Comparison of ENCODE assay signal across 23 cellular contexts in genomic region chr5:62371409-62371808, GRCh38.
"Had no signal": no experiment of that assay in that cellular context is flagged by ENCODE, and none has a peak within 500 bp of the region (broad histone marks: within the 10 kb centered on the region; RNA-seq: fewer than 3 reads in every experiment).

No MANE protein-coding gene starts in this region.

- H3K4me3 Mint-ChIP-seq: activated CD4-positive, alpha-beta T cell treated with anti-CD3 and anti-CD28 coated beads, Interleukin-2, amount 10 ng/mL, durations not matched to agents 24 days and 14 days; activated naive CD8-positive, alpha-beta T cell; stimulated activated naive CD8-positive, alpha-beta T cell treated with anti-CD3 and anti-CD28 coated beads, Interleukin-15, Interleukin-2, amounts not matched to agents 100 ng/mL and 50 ng/mL, for 24 hours had no signal

- H3K27me3 ChIP-seq: body of pancreas, sigmoid colon, suprapubic skin, transverse colon, uterus had no signal

- H3K9me3 Mint-ChIP-seq: activated CD4-positive, alpha-beta T cell treated with anti-CD3 and anti-CD28 coated beads, Interleukin-2, amount 10 ng/mL, durations not matched to agents 24 days and 14 days; stimulated activated naive CD8-positive, alpha-beta T cell treated with anti-CD3 and anti-CD28 coated beads, Interleukin-15, Interleukin-2, amounts not matched to agents 100 ng/mL and 50 ng/mL, for 24 hours had no signal

- FAIRE-seq: frontal cortex, kidney had no signal

- H3K27me3 Mint-ChIP-seq: activated CD4-positive, alpha-beta T cell treated with anti-CD3 and anti-CD28 coated beads, Interleukin-2, amount 10 ng/mL, durations not matched to agents 24 days and 14 days; activated naive CD8-positive, alpha-beta T cell; stimulated activated naive CD8-positive, alpha-beta T cell treated with anti-CD3 and anti-CD28 coated beads, Interleukin-15, Interleukin-2, amounts not matched to agents 100 ng/mL and 50 ng/mL, for 24 hours had no signal

- ATAC-seq: body of pancreas had no signal

- H3K4me3 ChIP-seq: body of pancreas, left ventricle myocardium inferior, sigmoid colon, suprapubic skin, transverse colon, uterus had no signal

- H3K36me3 ChIP-seq: uterus had no signal

- DNase-seq: activated CD4-positive, alpha-beta T cell treated with anti-CD3 and anti-CD28 coated beads, Interleukin-2, amount 10 ng/mL, durations not matched to agents 24 days and 14 days; activated CD8-positive, alpha-beta memory T cell treated with anti-CD3 and anti-CD28 coated beads for 24 hours; activated CD8-positive, alpha-beta memory T cell treated with anti-CD3 and anti-CD28 coated beads, Interleukin-2, amount 50 U/mL, for 48 hours; activated gamma-delta T cell; amniotic stem cell; body of pancreas; caudate nucleus; hypothalamus; kidney; left ventricle myocardium inferior; occipital lobe; posterior cingulate gyrus; sigmoid colon; stimulated activated CD4-positive, alpha-beta T cell treated with anti-CD3 and anti-CD28 coated beads, Interleukin-12 subunit alpha, Interleukin-12 subunit beta, amount 100 ng/mL, for 4 hours; stimulated activated CD4-positive, alpha-beta T cell treated with anti-CD3 and anti-CD28 coated beads, Interleukin-1b, Interleukin-23, amount 100 ng/mL, for 48 hours; T-helper 1 cell; T1000; transverse colon; uterus had no signal
